ENCODE assay signal across 17 cellular contexts in the genomic region with DNA sequence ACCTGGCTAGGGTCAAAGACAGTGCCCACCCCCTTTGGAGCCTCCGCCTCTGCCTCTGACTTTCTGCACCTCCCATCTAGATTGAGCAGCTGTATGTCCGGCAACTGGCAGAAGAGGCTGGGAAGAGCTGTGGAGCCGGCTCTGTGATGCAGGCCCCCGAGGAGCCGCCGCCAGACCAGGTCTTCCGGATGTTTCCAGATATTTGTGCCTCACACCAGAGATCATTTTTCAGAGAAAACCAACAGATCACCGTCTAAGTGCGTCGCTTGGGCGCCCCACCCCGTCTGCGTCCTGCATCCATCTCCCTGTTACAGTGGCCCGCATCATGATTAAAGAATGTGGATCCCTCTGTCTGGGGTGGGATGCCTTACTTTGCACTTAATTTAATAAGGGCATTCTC. TPM values are rescaled to one million over a fixed set of nuclear protein-coding genes. Genes with fewer than 3 reads are reported as not detected.
"Had no signal": no experiment of that assay in that cellular context is flagged by ENCODE, and none has a peak within 500 bp of the region (broad histone marks: within the 10 kb centered on the region; RNA-seq: fewer than 3 reads in every experiment).

No MANE protein-coding gene starts in this region.

- H3K27ac ChIP-seq: left lung, transverse colon had no signal

- H3K27me3 ChIP-seq: left lung, transverse colon had no signal

- H3K27ac Mint-ChIP-seq: endodermal cell, nephron, T-cell had no signal

- H3K4me1 Mint-ChIP-seq: endodermal cell had no signal

- ATAC-seq: activated CD4-positive, CD25-positive, alpha-beta regulatory T cell treated with anti-CD3 and anti-CD28 coated beads, Interleukin-2, amount 50 U/mL, for 24 hours; activated T-cell treated with anti-CD3 and anti-CD28 coated beads, Interleukin-2, amount 50 U/mL, for 4 hours; left lung; T-cell had no signal

- H3K4me3 Mint-ChIP-seq: activated T-cell treated with anti-CD3 and anti-CD28 coated beads, Interleukin-2, amount 50 U/mL, for 4 hours; endodermal cell; nephron; T-cell had no signal

- H3K4me3 ChIP-seq: left lung, transverse colon had no signal

- H3K27me3 Mint-ChIP-seq: T-cell had no signal

- H3K9me3 ChIP-seq: left lung, transverse colon had no signal

- H3K9me3 Mint-ChIP-seq: activated T-cell treated with anti-CD3 and anti-CD28 coated beads, Interleukin-2, amount 50 U/mL, for 4 hours; endodermal cell; T-cell had no signal

- FAIRE-seq: astrocyte, bronchial epithelial cell, keratinocyte had no signal

- DNase-seq: activated CD4-positive, alpha-beta T cell treated with anti-CD3 and anti-CD28 coated beads, Interleukin-2, amount 50 U/mL, for 48 hours; activated gamma-delta T cell; activated T-cell treated with anti-CD3 and anti-CD28 coated beads, Interleukin-2, amount 50 U/mL, for 4 hours; endodermal cell; left lung; occipital lobe; stimulated activated CD4-positive, alpha-beta T cell treated with anti-CD3 and anti-CD28 coated beads, Interleukin-15, amount 100 ng/mL, for 24 hours; stimulated activated CD4-positive, alpha-beta T cell treated with anti-CD3 and anti-CD28 coated beads, Interleukin-4, amount 100 ng/mL, for 1 hour; stimulated activated naive CD4-positive, alpha-beta T cell; T-cell; T-helper 9 cell; transverse colon had no signal

- H3K36me3 ChIP-seq: transverse colon had no signal

RNA-seq across cellular contexts. Expression of a gene that starts 22.1 kb away (rescaled TPM):
- total RNA-seq: bronchial epithelial cell had no signal
- polyA plus RNA-seq: keratinocyte had no signal
